14 cellular contexts compared by ENCODE assay signal in the genomic region with DNA sequence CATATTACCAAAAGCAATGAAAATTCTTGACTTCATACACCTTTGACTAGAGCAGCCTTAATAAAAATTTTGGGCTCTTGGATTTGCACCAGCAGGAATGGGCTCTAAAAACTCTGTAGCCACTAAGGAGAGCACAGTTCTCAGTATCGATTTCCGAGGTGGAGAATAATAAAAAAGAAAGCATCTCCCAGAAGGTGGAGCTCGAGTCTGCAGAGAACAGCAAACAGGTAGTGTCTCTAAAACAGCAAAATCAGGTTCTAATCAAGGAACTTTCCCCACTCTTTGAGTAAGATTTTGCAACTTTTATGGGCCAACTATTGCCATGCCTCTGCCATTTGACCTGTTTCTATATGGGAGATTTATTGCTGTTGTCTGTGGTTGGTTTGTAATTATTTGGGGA.
A peak's percentile ranks its signal among the peaks of the same experiment; 100 is the strongest.
DNase-seq lines count a peak whose midpoint lies in the region; ATAC-seq and TF ChIP-seq lines count a peak whose summit lies in the region.
"Had no signal": no experiment of that assay in that cellular context is flagged by ENCODE, and none has a peak within 500 bp of the region (broad histone marks: within the 10 kb centered on the region; RNA-seq: fewer than 3 reads in every experiment).

No MANE protein-coding gene starts in this region.

- no peaks in the 10 kb centered on the region for H3K4me1 Mint-ChIP-seq in activated CD8-positive, alpha-beta T cell treated with anti-CD3 and anti-CD28 coated beads for 36 hours (ENCODE audit: low read depth)
- H3K4me1 Mint-ChIP-seq: activated T-helper 17 cell treated with anti-CD3 and anti-CD28 coated beads, Interleukin-2, amount 50 U/mL, for 72 hours had no signal

- CTCF ChIA-PET in HEK293 (lab: Yijun Ruan, JAX): no interaction called here
- CTCF ChIA-PET in activated CD8-positive, alpha-beta T cell treated with anti-CD3 and anti-CD28 coated beads for 36 hours (lab: Charles Lee): no interaction called here

- H3K27ac Mint-ChIP-seq in activated CD8-positive, alpha-beta T cell treated with anti-CD3 and anti-CD28 coated beads for 36 hours: no peak overlapping the region
- H3K27ac Mint-ChIP-seq: activated T-helper 17 cell treated with anti-CD3 and anti-CD28 coated beads, Interleukin-2, amount 50 U/mL, for 72 hours had no signal

- intact Hi-C loops in activated CD8-positive, alpha-beta T cell treated with anti-CD3 and anti-CD28 coated beads for 36 hours (cut with micrococcal nuclease): no loop called here

- H3K27me3 Mint-ChIP-seq in activated CD8-positive, alpha-beta T cell treated with anti-CD3 and anti-CD28 coated beads for 36 hours: no peaks in the 10 kb centered on the region
- H3K27me3 Mint-ChIP-seq: activated T-helper 17 cell treated with anti-CD3 and anti-CD28 coated beads, Interleukin-2, amount 50 U/mL, for 72 hours had no signal

- peaks cover 5% of the 10 kb centered on the region for H3K9me3 Mint-ChIP-seq in activated CD8-positive, alpha-beta T cell treated with anti-CD3 and anti-CD28 coated beads for 36 hours
- H3K9me3 Mint-ChIP-seq: activated T-helper 17 cell treated with anti-CD3 and anti-CD28 coated beads, Interleukin-2, amount 50 U/mL, for 72 hours had no signal

- H3K4me1 ChIP-seq in HEK293 (ENCODE audit: control insufficient read depth, insufficient read depth, low read length): no peaks in the 10 kb centered on the region
- no peaks in the 10 kb centered on the region for H3K4me1 ChIP-seq in RWPE2 (ENCODE audit: insufficient read depth, poor library complexity, severe bottlenecking)
- no peaks in the 10 kb centered on the region for H3K4me1 ChIP-seq in foreskin keratinocyte
- H3K4me1 ChIP-seq: testis had no signal

- ATAC-seq in RWPE2 (ENCODE audit: low read depth) (0 out of 3 replicates have a peak, but pooled peaks have one; percentile 58), foreskin keratinocyte (no peak)
- ATAC-seq in activated CD8-positive, alpha-beta T cell treated with anti-CD3 and anti-CD28 coated beads for 36 hours: no peak
- ATAC-seq: activated CD4-positive, CD25-positive, alpha-beta regulatory T cell treated with anti-CD3 and anti-CD28 coated beads, Interleukin-2, amount 50 U/mL, for 24 hours; activated T-helper 17 cell treated with anti-CD3 and anti-CD28 coated beads, Interleukin-2, amount 50 U/mL, for 72 hours had no signal

- POLR2A ChIA-PET in HEK293 (lab: Yijun Ruan, JAX): no interaction called here
- POLR2A ChIA-PET in activated CD8-positive, alpha-beta T cell treated with anti-CD3 and anti-CD28 coated beads for 36 hours (lab: Charles Lee): no interaction called here

- H3K27me3 ChIP-seq in RWPE2 (ENCODE audit: insufficient read depth, poor library complexity, severe bottlenecking): no peaks in the 10 kb centered on the region
- H3K27me3 ChIP-seq in foreskin keratinocyte: no peaks in the 10 kb centered on the region
- H3K27me3 ChIP-seq: testis had no signal

- no peak overlapping the region for H3K27ac ChIP-seq in HEK293 (ENCODE audit: extremely low read depth, low read depth, low read length)
- H3K27ac ChIP-seq in RWPE2 (ENCODE audit: poor library complexity, severe bottlenecking): no peak overlapping the region
- H3K27ac ChIP-seq in foreskin keratinocyte: no peak overlapping the region
- H3K27ac ChIP-seq: testis had no signal

- DNase-seq in AG09309 (ENCODE audit: low read depth) (peak; percentile 1), RWPE2 (ENCODE audit: low spot score) (no peak), foreskin keratinocyte (no peak), NCI-H446 treated with DMSO at 0.1 percent for 48 hours (lab: John Stamatoyannopoulos, UW) (no peak), Kasumi-1 (lab: John Stamatoyannopoulos, UW) (no peak), NCI-H2171 treated with DMSO at 0.1 percent for 48 hours (lab: John Stamatoyannopoulos, UW) (no peak)
- no peak for DNase-seq in activated CD8-positive, alpha-beta T cell treated with anti-CD3 and anti-CD28 coated beads for 36 hours
- DNase-seq: mesenchymal stem cell, NCI-H2029, SIG-M5 had no signal

- H3K4me3 Mint-ChIP-seq in activated CD8-positive, alpha-beta T cell treated with anti-CD3 and anti-CD28 coated beads for 36 hours: no peak overlapping the region
- H3K4me3 Mint-ChIP-seq: activated T-helper 17 cell treated with anti-CD3 and anti-CD28 coated beads, Interleukin-2, amount 50 U/mL, for 72 hours had no signal

- no peaks in the 10 kb centered on the region for H3K36me3 Mint-ChIP-seq in activated CD8-positive, alpha-beta T cell treated with anti-CD3 and anti-CD28 coated beads for 36 hours (ENCODE audit: low read depth)

- no peaks in the 10 kb centered on the region for H3K9me3 ChIP-seq in HEK293 (ENCODE audit: control insufficient read depth, insufficient read depth, low read depth, low read length)
- no peaks in the 10 kb centered on the region for H3K9me3 ChIP-seq in RWPE2 (ENCODE audit: severe bottlenecking)
- H3K9me3 ChIP-seq: testis had no signal

- H3K36me3 ChIP-seq in HEK293 (ENCODE audit: control insufficient read depth in 2 of 2, insufficient read depth in 1 of 2, low read length in 2 of 2): no peaks in the 10 kb centered on the region
- no peaks in the 10 kb centered on the region for H3K36me3 ChIP-seq in RWPE2 (ENCODE audit: low read depth)

- TF ChIP-seq CTCF in AG09309 (IDR thresholded peaks at IDR 0.05; ENCODE audit: control insufficient read depth, insufficient read depth, low read depth, low read length, missing control alignments) (peak; percentile 42), HEK293 (tag by site-specific recombination; IDR thresholded peaks at IDR 0.05) (no peak), RWPE2 (IDR thresholded peaks at IDR 0.05; ENCODE audit: poor library complexity, severe bottlenecking) (peak; percentile 66), foreskin keratinocyte (conservative IDR thresholded peaks at IDR 0.05) (peak; percentile 30)
- no peak for TF ChIP-seq CTCF in activated CD8-positive, alpha-beta T cell treated with anti-CD3 and anti-CD28 coated beads for 36 hours (IDR thresholded peaks at IDR 0.05)

- H3K4me3 ChIP-seq in AG09309 (ENCODE audit: control insufficient read depth, low read depth, low read length): no peak overlapping the region
- no peak overlapping the region for H3K4me3 ChIP-seq in HEK293 (ENCODE audit: low read depth, low read length)
- no peak overlapping the region for H3K4me3 ChIP-seq in RWPE2 (ENCODE audit: severe bottlenecking)
- H3K4me3 ChIP-seq: testis had no signal

TF ChIP-seq in HEK293, 187 proteins besides CTCF, POLR2A, EP300 and RAD21:
- peak; percentile 44 for TF ChIP-seq ZNF654 (tag by site-specific recombination; IDR thresholded peaks at IDR 0.05; ENCODE audit: low read depth)
- TF ChIP-seq ZNF830 (tag by site-specific recombination; IDR thresholded peaks at IDR 0.05; ENCODE audit: low read depth): no peak
- no peak for TF ChIP-seq ZNF658 (tag by site-specific recombination; IDR thresholded peaks at IDR 0.05)
- TF ChIP-seq ZNF155 (tag by site-specific recombination; IDR thresholded peaks at IDR 0.05): no peak
- TF ChIP-seq RBAK (tag by site-specific recombination; IDR thresholded peaks at IDR 0.05): no peak

Comparison
In these comparisons a context has a peak if more than half of its experiments do, and no peak if none do; other contexts are left out.
1. CTCF ChIP-seq: peak in AG09309 (single experiment), RWPE2 (single experiment) and foreskin keratinocyte (single experiment); none in HEK293 (single experiment) and activated CD8-positive, alpha-beta T cell treated with anti-CD3 and anti-CD28 coated beads for 36 hours (single experiment).